7 cellular contexts compared by ENCODE assay signal in genomic region chr2:10810175-10811161, GRCh38. TPM values are rescaled to one million over a fixed set of nuclear protein-coding genes. Genes with fewer than 3 reads are reported as not detected.
A peak's percentile ranks its signal among the peaks of the same experiment; 100 is the strongest.
DNase-seq lines count a peak whose midpoint lies in the region; ATAC-seq and TF ChIP-seq lines count a peak whose summit lies in the region.

No MANE protein-coding gene starts in this region.

- H3K4me1 Mint-ChIP-seq in effector memory CD8-positive, alpha-beta T cell (ENCODE audit: low read depth in 2 of 2), result peaks cover 34 to 40% of the 10 kb centered on the region in 2 donors

- H3K4me3 Mint-ChIP-seq in effector memory CD8-positive, alpha-beta T cell, result peak overlapping the region; percentile 88 to 90

- peak overlapping the region; percentile 86 to 92 for H3K27ac Mint-ChIP-seq in effector memory CD8-positive, alpha-beta T cell

- H3K27ac ChIP-seq in OCI-LY7 (ENCODE audit: low read depth, low read length, poor library complexity, severe bottlenecking) (peak overlapping the region; percentile 70), rectal smooth muscle tissue (ENCODE audit: low read depth, low read length) (peak overlapping the region; percentile 56)

- peaks cover 40% of the 10 kb centered on the region for H4K20me1 ChIP-seq in OCI-LY7 (ENCODE audit: insufficient read depth, low read length)

- peaks cover 57% of the 10 kb centered on the region for H3K4me1 ChIP-seq in OCI-LY7 (ENCODE audit: insufficient read depth, low read length, poor library complexity, severe bottlenecking)
- H3K4me1 ChIP-seq in rectal smooth muscle tissue (ENCODE audit: control insufficient read depth, insufficient read depth, low read length), result peaks cover 11% of the 10 kb centered on the region

- H3K79me2 ChIP-seq in OCI-LY7 (ENCODE audit: insufficient read depth, low read depth, low read length), result peaks cover 66% of the 10 kb centered on the region

- H3K9ac ChIP-seq in rectal smooth muscle tissue (ENCODE audit: low read length), result no peak overlapping the region

- intact Hi-C loops in OCI-LY7 (cut with micrococcal nuclease; ENCODE audit: unreplicated experiment), result loop anchor here (5.0 kb wide), 3 partner anchors 363 to 937 kb away; partner anchors contain the start of genes LPIN1, ODC1 and ROCK2

- ATAC-seq in GM18858 (IDR thresholded peaks at IDR 0.05; ENCODE audit: unreplicated experiment) (peak; percentile 37), HG02759 (IDR thresholded peaks at IDR 0.05; ENCODE audit: unreplicated experiment) (peak; percentile 35)
- peak; percentile 16 for ATAC-seq in effector memory CD8-positive, alpha-beta T cell (replicated peaks)

- POLR2A ChIA-PET in OCI-LY7 (lab: Charles Lee), result interaction anchor here (0.7 kb wide), 1 partner anchor 124 kb away, joined by 3 read pairs; no protein-coding TSS in a partner anchor

- BruUV-seq in OCI-LY7 (replicated peaks; lab: Mats Ljungman, UMichigan), result TSS peak; percentile 55

- peak; percentile 59 for DNase-seq in OCI-LY7 (ENCODE audit: low spot score)
- DNase-seq in effector memory CD8-positive, alpha-beta T cell, result no peak
- no peak for DNase-seq in KG1 (lab: John Stamatoyannopoulos, UW)
- DNase-seq in NCI-H526 treated with DMSO at 0.1 percent for 48 hours (lab: John Stamatoyannopoulos, UW), result no peak

- TF ChIP-seq CTCF in OCI-LY7 (conservative IDR thresholded peaks at IDR 0.05; ENCODE audit: low read length), result no peak

- CTCF ChIA-PET in OCI-LY7 (lab: Charles Lee; ENCODE audit: unreplicated experiment), result no interaction called here

- H3K27me3 ChIP-seq in rectal smooth muscle tissue (ENCODE audit: control insufficient read depth, insufficient read depth, low read length), result no peaks in the 10 kb centered on the region

- no peaks in the 10 kb centered on the region for H3K9me3 Mint-ChIP-seq in effector memory CD8-positive, alpha-beta T cell

- H3K36me3 ChIP-seq in OCI-LY7 (ENCODE audit: insufficient read depth, low read length), result peaks cover 53% of the 10 kb centered on the region
- no peaks in the 10 kb centered on the region for H3K36me3 ChIP-seq in rectal smooth muscle tissue (ENCODE audit: control insufficient read depth, insufficient read depth, low read length)

- H3K4me3 ChIP-seq in OCI-LY7 (ENCODE audit: low read depth, low read length, poor library complexity, severe bottlenecking), result peak overlapping the region; percentile 79
- H3K4me3 ChIP-seq in rectal smooth muscle tissue (ENCODE audit: low read length), result peak overlapping the region; percentile 10

- H3K27me3 Mint-ChIP-seq in effector memory CD8-positive, alpha-beta T cell, result no peaks in the 10 kb centered on the region

- H3K9me3 ChIP-seq in OCI-LY7 (ENCODE audit: low read length), result no peaks in the 10 kb centered on the region

- H3K9me2 ChIP-seq in OCI-LY7 (ENCODE audit: insufficient read depth, low read length), result no peaks in the 10 kb centered on the region

- peak overlapping the region; percentile 91 for H3K4me2 ChIP-seq in OCI-LY7 (ENCODE audit: low read length)

- no peak overlapping the region for H2AFZ ChIP-seq in OCI-LY7 (ENCODE audit: low read length)

- H3K36me3 Mint-ChIP-seq in effector memory CD8-positive, alpha-beta T cell (ENCODE audit: insufficient read depth), result peaks cover 16% of the 10 kb centered on the region

RNA-seq across cellular contexts. Expression of gene PDIA6, which starts 2.1 kb away (rescaled TPM):
- 171 and 192 TPM in 2 replicates for total RNA-seq in OCI-LY7 (2014; rRNA removed; shearing (Covaris generic))
- 132 and 150 TPM in 2 replicates for total RNA-seq in OCI-LY7 (2022)
